ENCODE assay signal across 18 cellular contexts in genomic region chr6:157162756-157163433, GRCh38.
DNase-seq lines count a peak whose midpoint lies in the region; ATAC-seq lines count a peak whose summit lies in the region.
"Had no signal": no experiment of that assay in that cellular context is flagged by ENCODE, and none has a peak within 500 bp of the region (broad histone marks: within the 10 kb centered on the region; RNA-seq: fewer than 3 reads in every experiment).

No MANE protein-coding gene starts in this region.

- H3K27me3 ChIP-seq in HUES6 (ENCODE audit: control insufficient read depth, insufficient read depth, low read length) (no peaks in the 10 kb centered on the region), ectodermal cell (ENCODE audit: control insufficient read depth, insufficient read depth, low read length, poor library complexity, severe bottlenecking) (no peaks in the 10 kb centered on the region), iPS-20b (ENCODE audit: insufficient read depth, low read length) (no peaks in the 10 kb centered on the region), neuronal stem cell (ENCODE audit: control insufficient read depth in 3 of 3, insufficient read depth in 3 of 3, low read depth in 1 of 3, low read length in 3 of 3) (no peaks in the 10 kb centered on the region)
- H3K27me3 ChIP-seq: thyroid gland had no signal

- H3K9ac ChIP-seq in HUES6 (ENCODE audit: low read length) (no peak overlapping the region), iPS-20b (ENCODE audit: low read depth, low read length) (peak overlapping the region; percentile 4; the same call in 1 of the 2 replicates), neuronal stem cell (ENCODE audit: low read depth, low read length, poor library complexity) (no peak overlapping the region)

- H3K14ac ChIP-seq in neuronal stem cell (ENCODE audit: low read length) = no peak overlapping the region

- H3K4me3 Mint-ChIP-seq in activated CD4-positive, alpha-beta T cell treated with anti-CD3 and anti-CD28 coated beads for 36 hours = no peak overlapping the region
- H3K4me3 Mint-ChIP-seq: activated CD4-positive, alpha-beta T cell treated with anti-CD3 and anti-CD28 coated beads, Interleukin-2, amount 10 ng/mL, durations not matched to agents 24 days and 14 days; CD4-positive, alpha-beta memory T cell had no signal

- peak overlapping the region; percentile 22; the same call in 1 of the 2 replicates for H3K27ac ChIP-seq in HUES6 (ENCODE audit: low read depth, low read length)
- H3K27ac ChIP-seq in ectodermal cell (ENCODE audit: insufficient read depth, low read depth, low read length, poor library complexity, severe bottlenecking) = peak overlapping the region; percentile 71
- H3K27ac ChIP-seq in iPS-20b (ENCODE audit: low read length) = no peak overlapping the region
- H3K27ac ChIP-seq in neuronal stem cell (replicated peaks; ENCODE audit: low read length) = peak overlapping the region; percentile 72
- H3K27ac ChIP-seq: thyroid gland had no signal

- H3K23ac ChIP-seq in neuronal stem cell (ENCODE audit: low read depth, low read length, poor library complexity) = no peak overlapping the region

- H2BK12ac ChIP-seq in neuronal stem cell (ENCODE audit: low read length) = no peak overlapping the region

- no peak overlapping the region for H2BK15ac ChIP-seq in neuronal stem cell (ENCODE audit: low read length)

- H3K4ac ChIP-seq in neuronal stem cell (ENCODE audit: low read length) = no peak overlapping the region

- H4K91ac ChIP-seq in neuronal stem cell (ENCODE audit: low read depth, low read length, poor library complexity) = peak overlapping the region; percentile 16

- CTCF ChIA-PET in activated CD4-positive, alpha-beta T cell treated with anti-CD3 and anti-CD28 coated beads for 36 hours (lab: Charles Lee) = no interaction called here

- no peak overlapping the region for H3K4me2 ChIP-seq in neuronal stem cell (ENCODE audit: insufficient read depth, low read length, poor library complexity, severe bottlenecking)

- H2BK5ac ChIP-seq in neuronal stem cell (ENCODE audit: low read length) = no peak overlapping the region

- H3K27me3 Mint-ChIP-seq in activated CD4-positive, alpha-beta T cell treated with anti-CD3 and anti-CD28 coated beads for 36 hours = no peaks in the 10 kb centered on the region
- H3K27me3 Mint-ChIP-seq: activated CD4-positive, alpha-beta T cell treated with anti-CD3 and anti-CD28 coated beads, Interleukin-2, amount 10 ng/mL, durations not matched to agents 24 days and 14 days; CD4-positive, alpha-beta memory T cell had no signal

- H3K27ac Mint-ChIP-seq in activated CD4-positive, alpha-beta T cell treated with anti-CD3 and anti-CD28 coated beads for 36 hours = no peak overlapping the region
- H3K27ac Mint-ChIP-seq: activated CD4-positive, alpha-beta T cell treated with anti-CD3 and anti-CD28 coated beads, Interleukin-2, amount 10 ng/mL, durations not matched to agents 24 days and 14 days had no signal

- peak overlapping the region; percentile 93 for H3K18ac ChIP-seq in neuronal stem cell (ENCODE audit: low read length)

- H4K8ac ChIP-seq in neuronal stem cell (ENCODE audit: low read depth, low read length) = no peak overlapping the region

- POLR2A ChIA-PET in activated CD4-positive, alpha-beta T cell treated with anti-CD3 and anti-CD28 coated beads for 36 hours (lab: Charles Lee) = no interaction called here

- H3K4me1 ChIP-seq in HUES6 (ENCODE audit: control insufficient read depth, insufficient read depth, low read length) = peaks cover 16% of the 10 kb centered on the region
- peaks cover 10% of the 10 kb centered on the region for H3K4me1 ChIP-seq in ectodermal cell (ENCODE audit: control insufficient read depth, insufficient read depth, low read length)
- H3K4me1 ChIP-seq in iPS-20b (ENCODE audit: insufficient read depth, low read length) = no peaks in the 10 kb centered on the region; the same call in 1 of the 2 replicates
- H3K4me1 ChIP-seq in neuronal stem cell (ENCODE audit: control insufficient read depth in 2 of 2, insufficient read depth in 1 of 2, low read depth in 1 of 2, low read length in 2 of 2) = peaks cover 3 to 11% of the 10 kb centered on the region in 2 donors
- H3K4me1 ChIP-seq: thyroid gland had no signal

- 71 to 72% methylated on average over 19 of the region's 19 CpGs for WGBS in ectodermal cell, 2 experiments
- WGBS in neuronal stem cell (ENCODE audit: extremely low coverage in 2 of 2, insufficient read length in 2 of 2, insufficient replicate concordance in 1 of 2), 2 donors = no CpG with 5 or more reads among the region's 19 CpGs

- no peaks in the 10 kb centered on the region for H3K79me1 ChIP-seq in neuronal stem cell (ENCODE audit: low read depth, low read length)

- no peak overlapping the region for H2AFZ ChIP-seq in neuronal stem cell (ENCODE audit: low read length)

- no peak for ATAC-seq in activated CD4-positive, alpha-beta T cell treated with anti-CD3 and anti-CD28 coated beads for 36 hours
- ATAC-seq: GM12878 had no signal

- H3K9me3 ChIP-seq in HUES6 (ENCODE audit: control insufficient read depth, insufficient read depth, low read depth, low read length) (no peaks in the 10 kb centered on the region), ectodermal cell (ENCODE audit: control insufficient read depth, low read length) (no peaks in the 10 kb centered on the region), iPS-20b (ENCODE audit: insufficient read depth, low read depth, low read length) (no peaks in the 10 kb centered on the region), neuronal stem cell (replicated peaks in 1 of 2; ENCODE audit: control insufficient read depth in 2 of 2, insufficient read depth in 1 of 2, low read depth in 1 of 2, low read length in 2 of 2) (no peaks in the 10 kb centered on the region)
- H3K9me3 ChIP-seq: thyroid gland had no signal

- peaks cover 11% of the 10 kb centered on the region for H3K36me3 Mint-ChIP-seq in activated CD4-positive, alpha-beta T cell treated with anti-CD3 and anti-CD28 coated beads for 36 hours (ENCODE audit: low read depth)

- H2BK120ac ChIP-seq in neuronal stem cell (ENCODE audit: low read depth, low read length) = no peak overlapping the region

- H3K36me3 ChIP-seq in HUES6 (ENCODE audit: control insufficient read depth, insufficient read depth, low read length) (peaks cover 10% of the 10 kb centered on the region; the same call in 1 of the 2 replicates), ectodermal cell (ENCODE audit: control insufficient read depth, insufficient read depth, low read length) (peaks cover 6% of the 10 kb centered on the region), iPS-20b (ENCODE audit: insufficient read depth, low read depth, low read length) (peaks cover 18% of the 10 kb centered on the region), neuronal stem cell (replicated peaks in 1 of 2; ENCODE audit: control insufficient read depth in 2 of 2, insufficient read depth in 2 of 2, low read length in 2 of 2) (peaks cover 0 to 34% of the 10 kb centered on the region in 2 donors)

- no peaks in the 10 kb centered on the region for H3K4me1 Mint-ChIP-seq in activated CD4-positive, alpha-beta T cell treated with anti-CD3 and anti-CD28 coated beads for 36 hours

- intact Hi-C loops in activated CD4-positive, alpha-beta T cell treated with anti-CD3 and anti-CD28 coated beads for 36 hours (cut with DNase I, micrococcal nuclease) = no loop called here

- no peaks in the 10 kb centered on the region for H3K9me3 Mint-ChIP-seq in activated CD4-positive, alpha-beta T cell treated with anti-CD3 and anti-CD28 coated beads for 36 hours (ENCODE audit: low read depth)
- H3K9me3 Mint-ChIP-seq: activated CD4-positive, alpha-beta T cell treated with anti-CD3 and anti-CD28 coated beads, Interleukin-2, amount 10 ng/mL, durations not matched to agents 24 days and 14 days; CD4-positive, alpha-beta memory T cell had no signal

- DNase-seq in neuronal stem cell (ENCODE audit: low spot score) (no peak), NCI-H446 (lab: John Stamatoyannopoulos, UW) (no peak), H4 (ENCODE audit: low spot score) (no peak), T-helper 2 cell (no peak)
- DNase-seq in activated CD4-positive, alpha-beta T cell treated with anti-CD3 and anti-CD28 coated beads for 36 hours = no peak
- DNase-seq: activated CD4-positive, alpha-beta T cell treated with anti-CD3 and anti-CD28 coated beads, Interleukin-2, amount 10 ng/mL, durations not matched to agents 24 days and 14 days; activated CD8-positive, alpha-beta memory T cell treated with anti-CD3 and anti-CD28 coated beads, Interleukin-2, amount 50 U/mL, for 4 hours; activated gamma-delta T cell; CD4-positive, alpha-beta memory T cell; cerebellar nuclear complex; KG1; NCI-H2081; NCI-H510A; thyroid gland had no signal

- H2AK5ac ChIP-seq in neuronal stem cell (ENCODE audit: low read depth, low read length) = no peak overlapping the region

- H3K4me3 ChIP-seq in HUES6 (ENCODE audit: low read depth, low read length) = no peak overlapping the region
- H3K4me3 ChIP-seq in ectodermal cell (ENCODE audit: insufficient read depth, low read depth, low read length) = no peak overlapping the region
- no peak overlapping the region for H3K4me3 ChIP-seq in iPS-20b (ENCODE audit: low read length)
- H3K4me3 ChIP-seq in neuronal stem cell (ENCODE audit: low read length in 2 of 2) = no peak overlapping the region
- H3K4me3 ChIP-seq: GM12878, thyroid gland had no signal
